ENCODE assay signal across 17 cellular contexts in genomic region chr2:100396483-100396882, GRCh38. TPM values are rescaled to one million over a fixed set of nuclear protein-coding genes. Genes with fewer than 3 reads are reported as not detected.
DNase-seq lines count a peak whose midpoint lies in the region; ATAC-seq and TF ChIP-seq lines count a peak whose summit lies in the region.
"Had no signal": no experiment of that assay in that cellular context is flagged by ENCODE, and none has a peak within 500 bp of the region (broad histone marks: within the 10 kb centered on the region; RNA-seq: fewer than 3 reads in every experiment).

No MANE protein-coding gene starts in this region.

- H3K9me2 ChIP-seq in PC-9 (ENCODE audit: insufficient read depth) = no peaks in the 10 kb centered on the region

- H3K4me3 Mint-ChIP-seq in activated B cell treated with CpG ODN at 0.5 μM for 24 hours (no peak overlapping the region), memory B cell (no peak overlapping the region)
- no peak overlapping the region for H3K4me3 Mint-ChIP-seq in stimulated activated naive B cell treated with anti-CD40 and anti-IgM and Interleukin-4, amounts not matched to agents 10 μg/mL and 1 μg/mL and 100 μg/mL, for 72 hours
- H3K4me3 Mint-ChIP-seq: CD14-positive monocyte; CD8-positive, alpha-beta T cell; GM23338; HFFc6 had no signal

- H3K27me3 Mint-ChIP-seq in activated B cell treated with CpG ODN at 0.5 μM for 24 hours (no peaks in the 10 kb centered on the region), memory B cell (no peaks in the 10 kb centered on the region)
- H3K27me3 Mint-ChIP-seq in stimulated activated naive B cell treated with anti-CD40 and anti-IgM and Interleukin-4, amounts not matched to agents 10 μg/mL and 1 μg/mL and 100 μg/mL, for 72 hours = no peaks in the 10 kb centered on the region

- no peaks in the 10 kb centered on the region for H3F3A ChIP-seq in PC-9 (ENCODE audit: insufficient read depth, low read depth)

- no peaks in the 10 kb centered on the region for H4K20me1 ChIP-seq in PC-9 (ENCODE audit: insufficient read depth)
- H4K20me1 ChIP-seq: BLaER1 had no signal

- H3K4me1 ChIP-seq in PC-9 (replicated peaks; ENCODE audit: insufficient read depth) = no peaks in the 10 kb centered on the region

- intact Hi-C loops in activated B cell treated with CpG ODN at 0.5 μM for 24 hours (cut with micrococcal nuclease) (loop anchor here (5.0 to 10.0 kb wide), 5 partner anchors 134 to 1228 kb away; partner anchors contain the start of genes CNOT11 and RNF149), PC-9 (cut with micrococcal nuclease; ENCODE audit: unreplicated experiment) (no loop called here)

- CTCF ChIA-PET in activated B cell treated with CpG ODN at 0.5 μM for 24 hours (lab: Charles Lee) = no interaction called here
- CTCF ChIA-PET in PC-9 (lab: Charles Lee) = no interaction called here

- no peak overlapping the region for H3K27ac ChIP-seq in PC-9
- H3K27ac ChIP-seq: BLaER1, HL-60 had no signal

- POLR2A ChIA-PET in activated B cell treated with CpG ODN at 0.5 μM for 24 hours (lab: Charles Lee) (interaction anchor here (4.2 kb wide), 1 partner anchor 149 kb away, joined by 24 read pairs; no protein-coding TSS in a partner anchor), PC-9 (lab: Charles Lee; ENCODE audit: unreplicated experiment) (no interaction called here)

- H3K4me2 ChIP-seq in PC-9 = no peak overlapping the region
- H3K4me2 ChIP-seq: BLaER1, GM23338 had no signal

- H3K9me3 Mint-ChIP-seq in activated B cell treated with CpG ODN at 0.5 μM for 24 hours (no peaks in the 10 kb centered on the region), memory B cell (no peaks in the 10 kb centered on the region)
- H3K9me3 Mint-ChIP-seq in stimulated activated naive B cell treated with anti-CD40 and anti-IgM and Interleukin-4, amounts not matched to agents 10 μg/mL and 1 μg/mL and 100 μg/mL, for 72 hours = no peaks in the 10 kb centered on the region
- H3K9me3 Mint-ChIP-seq: CD14-positive monocyte; CD8-positive, alpha-beta T cell; GM23338; HFFc6 had no signal

- H3K36me3 ChIP-seq in PC-9 (ENCODE audit: low read depth) = no peaks in the 10 kb centered on the region

- H3K27ac Mint-ChIP-seq in activated B cell treated with CpG ODN at 0.5 μM for 24 hours (peak overlapping the region; percentile 97), memory B cell (peak overlapping the region; percentile 60)
- peak overlapping the region; percentile 67 for H3K27ac Mint-ChIP-seq in stimulated activated naive B cell treated with anti-CD40 and anti-IgM and Interleukin-4, amounts not matched to agents 10 μg/mL and 1 μg/mL and 100 μg/mL, for 72 hours
- H3K27ac Mint-ChIP-seq: CD14-positive monocyte; CD8-positive, alpha-beta T cell; GM23338; HFFc6 had no signal

- H3K36me3 Mint-ChIP-seq in activated B cell treated with CpG ODN at 0.5 μM for 24 hours (ENCODE audit: low read depth) (peaks cover 36% of the 10 kb centered on the region), memory B cell (peaks cover 3% of the 10 kb centered on the region)
- H3K36me3 Mint-ChIP-seq in stimulated activated naive B cell treated with anti-CD40 and anti-IgM and Interleukin-4, amounts not matched to agents 10 μg/mL and 1 μg/mL and 100 μg/mL, for 72 hours = peaks cover 36 to 51% of the 10 kb centered on the region in 2 donors

- H3K27me3 ChIP-seq in PC-9 (ENCODE audit: insufficient read depth, low read depth) = peaks cover 100% of the 10 kb centered on the region
- H3K27me3 ChIP-seq: BLaER1 had no signal

- no peaks in the 10 kb centered on the region for H3K9me3 ChIP-seq in PC-9 (ENCODE audit: insufficient read depth, low read depth)
- H3K9me3 ChIP-seq: BLaER1 had no signal

- ATAC-seq in activated B cell treated with CpG ODN at 0.5 μM for 24 hours (ENCODE audit: low read depth) (no peak), memory B cell (ENCODE audit: low read depth) (no peak)
- no peak for ATAC-seq in stimulated activated naive B cell treated with anti-CD40 and anti-IgM and Interleukin-4, amounts not matched to agents 10 μg/mL and 1 μg/mL and 100 μg/mL, for 72 hours (replicated peaks)
- ATAC-seq: CD8-positive, alpha-beta T cell; GM23338; HCT116 had no signal

- no TSS peak for BruUV-seq in PC-9 (replicated peaks; lab: Mats Ljungman, UMichigan)

- H3K79me2 ChIP-seq in PC-9 (ENCODE audit: low read depth) = no peaks in the 10 kb centered on the region

- no peak overlapping the region for H2AFZ ChIP-seq in PC-9
- H2AFZ ChIP-seq: GM23338 had no signal

- TF ChIP-seq CTCF in activated B cell treated with CpG ODN at 0.5 μM for 24 hours (IDR thresholded peaks at IDR 0.05) = no peak
- TF ChIP-seq CTCF in PC-9 (conservative IDR thresholded peaks at IDR 0.05) = no peak

- DNase-seq in activated CD8-positive, alpha-beta memory T cell treated with anti-CD3 and anti-CD28 coated beads for 24 hours = peak; percentile 13
- no peak for DNase-seq in activated CD8-positive, alpha-beta memory T cell treated with anti-CD3 and anti-CD28 coated beads, Interleukin-2, amount 50 U/mL, for 4 hours
- DNase-seq in activated B cell treated with CpG ODN at 0.5 μM for 24 hours (no peak), memory B cell (ENCODE audit: low spot score in 2 of 2) (no peak), CD1c-positive myeloid dendritic cell (ENCODE audit: extremely low spot score) (no peak), PC-9 (no peak)
- DNase-seq in stimulated activated naive B cell treated with anti-CD40 and anti-IgM and Interleukin-4, amounts not matched to agents 10 μg/mL and 1 μg/mL and 100 μg/mL, for 72 hours = no peak
- DNase-seq: Calu3, DMS79 treated with DMSO at 0.1 percent for 48 hours, GF-D8, HFFc6 had no signal

- peaks cover 43% of the 10 kb centered on the region for H3K4me1 Mint-ChIP-seq in activated B cell treated with CpG ODN at 0.5 μM for 24 hours
- peaks cover 16% of the 10 kb centered on the region for H3K4me1 Mint-ChIP-seq in memory B cell
- peaks cover 38 to 47% of the 10 kb centered on the region in 2 donors for H3K4me1 Mint-ChIP-seq in stimulated activated naive B cell treated with anti-CD40 and anti-IgM and Interleukin-4, amounts not matched to agents 10 μg/mL and 1 μg/mL and 100 μg/mL, for 72 hours
- H3K4me1 Mint-ChIP-seq: CD14-positive monocyte had no signal

- H3K4me3 ChIP-seq in PC-9 = no peak overlapping the region
- H3K4me3 ChIP-seq: BLaER1, GM23338 had no signal

RNA-seq across cellular contexts. Expression of gene CHST10, which starts 21.0 kb away (rescaled TPM):
- total RNA-seq in activated B cell treated with CpG ODN at 0.5 μM for 24 hours = 19.8 and 21.0 TPM in 2 replicates
- total RNA-seq in PC-9 (2021) = not detected in 2 replicates

Comparison
In these comparisons a context has a peak if more than half of its experiments do, and no peak if none do; other contexts are left out.
1. RNA of gene CHST10, which starts 21.0 kb away (total RNA-seq): 19.8 to 21.0 TPM in activated B cell treated with CpG ODN at 0.5 μM for 24 hours; not detected in PC-9; every median in the first group is over 10 times any median in the second.
2. Peak in every context shown above with its lines, with median percentiles within 50 percentile points of each other: H3K27ac Mint-ChIP-seq.